17 cellular contexts compared by ENCODE assay signal in genomic region chr16:88712362-88712979, GRCh38. TPM values are rescaled to one million over a fixed set of nuclear protein-coding genes. Genes with fewer than 3 reads are reported as not detected.
DNase-seq lines count a peak whose midpoint lies in the region; ATAC-seq, FAIRE-seq and TF ChIP-seq lines count a peak whose summit lies in the region.
"Had no signal": no experiment of that assay in that cellular context is flagged by ENCODE, and none has a peak within 500 bp of the region (broad histone marks: within the 10 kb centered on the region; RNA-seq: fewer than 3 reads in every experiment).

No MANE protein-coding gene starts in this region.

- no peak overlapping the region for H3K56ac ChIP-seq in H9 (ENCODE audit: insufficient read length, low read depth, low read length)

- WGBS in A549 (ENCODE audit: missing lambda C conversion rate) = 70% methylated on average over 17 of the region's 25 CpGs
- WGBS in H9 (ENCODE audit: extremely low coverage, insufficient read length, low lambda C conversion rate) = no CpG with 5 or more reads among the region's 25 CpGs
- 82% methylated on average over 14 of the region's 25 CpGs for WGBS in K562 (ENCODE audit: insufficient coverage, low coverage, missing lambda C conversion rate)

- no peaks in the 10 kb centered on the region for H3K27me3 Mint-ChIP-seq in H9 (ENCODE audit: low read depth)
- H3K27me3 Mint-ChIP-seq in progenitor cell of endocrine pancreas = no peaks in the 10 kb centered on the region
- no peaks in the 10 kb centered on the region for H3K27me3 Mint-ChIP-seq in stimulated activated naive B cell treated with anti-CD40 and anti-IgM and Interleukin-4, amounts not matched to agents 10 μg/mL and 1 μg/mL and 100 μg/mL, for 72 hours
- H3K27me3 Mint-ChIP-seq: CD4-positive, alpha-beta memory T cell had no signal

- H2AFZ ChIP-seq in H9 (ENCODE audit: low read length) (no peak overlapping the region), K562 (ENCODE audit: low read depth, low read length) (no peak overlapping the region)

- H3K79me2 ChIP-seq in H9 (ENCODE audit: insufficient read depth, low read length) (no peaks in the 10 kb centered on the region), K562 (ENCODE audit: control insufficient read depth, insufficient read depth, low read length) (peaks cover 33% of the 10 kb centered on the region)

- no peaks in the 10 kb centered on the region; a peak in 1 of 5 replicates for H3K9me3 Mint-ChIP-seq in H9
- no peaks in the 10 kb centered on the region for H3K9me3 Mint-ChIP-seq in progenitor cell of endocrine pancreas (ENCODE audit: low read depth)
- H3K9me3 Mint-ChIP-seq in stimulated activated effector memory CD8-positive, alpha-beta T cell treated with anti-CD3 and anti-CD28 coated beads, Interleukin-12 subunit alpha, Interleukin-12 subunit beta, amount 100 ng/mL, for 72 hours = no peaks in the 10 kb centered on the region
- H3K9me3 Mint-ChIP-seq in stimulated activated naive B cell treated with anti-CD40 and anti-IgM and Interleukin-4, amounts not matched to agents 10 μg/mL and 1 μg/mL and 100 μg/mL, for 72 hours = no peaks in the 10 kb centered on the region
- H3K9me3 Mint-ChIP-seq: CD4-positive, alpha-beta memory T cell had no signal

- no peak overlapping the region for H2BK15ac ChIP-seq in H9 (ENCODE audit: low read depth, low read length)

- no peak overlapping the region for H2BK12ac ChIP-seq in H9 (ENCODE audit: insufficient read length, low read depth, low read length)

- H3K79me1 ChIP-seq in H9 (ENCODE audit: insufficient read depth, low read depth, low read length, poor library complexity, severe bottlenecking) = no peaks in the 10 kb centered on the region

- H3K4ac ChIP-seq in H9 (ENCODE audit: low read depth, low read length) = no peak overlapping the region

- peaks cover 4 to 15% (median 15%) of the 10 kb centered on the region in 3 experiments; a peak in 5 of 7 replicates for H3K36me3 Mint-ChIP-seq in H9 (ENCODE audit: insufficient read depth in 1 of 3, low read depth in 3 of 3)
- peaks cover 1% of the 10 kb centered on the region for H3K36me3 Mint-ChIP-seq in progenitor cell of endocrine pancreas (ENCODE audit: insufficient read depth)
- H3K36me3 Mint-ChIP-seq in stimulated activated effector memory CD8-positive, alpha-beta T cell treated with anti-CD3 and anti-CD28 coated beads, Interleukin-12 subunit alpha, Interleukin-12 subunit beta, amount 100 ng/mL, for 72 hours = peaks cover 47% of the 10 kb centered on the region
- peaks cover 33 to 39% of the 10 kb centered on the region in 2 donors for H3K36me3 Mint-ChIP-seq in stimulated activated naive B cell treated with anti-CD40 and anti-IgM and Interleukin-4, amounts not matched to agents 10 μg/mL and 1 μg/mL and 100 μg/mL, for 72 hours

- 0 out of 6 replicates have a peak overlapping the region, but pooled peaks of 1 of the 2 experiments have one; percentile 3 for H3K27ac ChIP-seq in A549
- no peak overlapping the region for H3K27ac ChIP-seq in H9 (ENCODE audit: insufficient read length, low read depth, low read length)
- no peak overlapping the region for H3K27ac ChIP-seq in K562 (ENCODE audit: extremely low read depth, low read depth, low read length)
- H3K27ac ChIP-seq: C4-2B, HL-60 had no signal

- no peak overlapping the region for H3K18ac ChIP-seq in H9 (ENCODE audit: insufficient read length, low read depth, low read length)

- H3K27me3 ChIP-seq in H9 (ENCODE audit: insufficient read depth, low read length) (no peaks in the 10 kb centered on the region), K562 (ENCODE audit: control insufficient read depth in 2 of 2, insufficient read depth in 2 of 2, low read length in 2 of 2) (no peaks in the 10 kb centered on the region; a peak in 1 of 5 replicates)
- H3K27me3 ChIP-seq: BE2C had no signal

- H2BK120ac ChIP-seq in H9 (ENCODE audit: low read depth, low read length, poor library complexity, severe bottlenecking) = no peak overlapping the region

- H3K4me1 ChIP-seq in A549 (peaks cover 2% of the 10 kb centered on the region; the same call in 1 of the 3 replicates), H9 (ENCODE audit: insufficient read depth, low read length) (no peaks in the 10 kb centered on the region), K562 (replicated peaks in 1 of 2; ENCODE audit: control insufficient read depth in 2 of 2, insufficient read depth in 2 of 2, low read length in 2 of 2) (peaks cover 0 to 73% of the 10 kb centered on the region in 2 experiments; a peak in 3 of 5 replicates)
- H3K4me1 ChIP-seq: BE2C had no signal

- H3K23ac ChIP-seq in H9 (ENCODE audit: insufficient read length, low read depth, low read length) = no peak overlapping the region

- in situ Hi-C loops in K562 (cut with MboI) = no loop called here

- H4K91ac ChIP-seq in H9 (ENCODE audit: insufficient read length, low read depth, low read length) = no peak overlapping the region

- DNase-seq in A549 (ENCODE audit: low read depth in 1 of 2, low spot score in 1 of 2) (no peak), H9 (no peak), K562 (ENCODE audit: extremely low read depth in 1 of 4, low spot score in 3 of 4) (no peak), progenitor cell of endocrine pancreas (ENCODE audit: low spot score, unreplicated experiment) (no peak), NOMO-1 (lab: John Stamatoyannopoulos, UW; ENCODE audit: unreplicated experiment in 2 of 2) (no peak)
- no peak for DNase-seq in stimulated activated effector memory CD8-positive, alpha-beta T cell treated with anti-CD3 and anti-CD28 coated beads, Interleukin-12 subunit alpha, Interleukin-12 subunit beta, amount 100 ng/mL, for 72 hours (ENCODE audit: low spot score in 2 of 2)
- DNase-seq in stimulated activated naive B cell treated with anti-CD40 and anti-IgM and Interleukin-4, amounts not matched to agents 10 μg/mL and 1 μg/mL and 100 μg/mL, for 72 hours = no peak
- DNase-seq: BE2C; CD4-positive, alpha-beta memory T cell; DND-41; GDM1; HCEC 1CT had no signal

- H2AK5ac ChIP-seq in H9 (ENCODE audit: insufficient read length, low read length) = no peak overlapping the region

- TF ChIP-seq EP300 in A549 (IDR thresholded peaks at IDR 0.05) (no peak), K562 (IDR thresholded peaks at IDR 0.05; ENCODE audit: low read length) (no peak)

- H3K4me3 ChIP-seq in A549 (no peak overlapping the region), K562 (no peak overlapping the region)

- CTCF ChIA-PET in A549 (lab: Yijun Ruan, JAX) = interaction anchor here (0.5 kb wide), 1 partner anchor 127 kb away, joined by 3 read pairs; no protein-coding TSS in a partner anchor
- CTCF ChIA-PET in K562 (lab: Yijun Ruan, JAX; ENCODE audit: low intra/inter-chr PET ratio) = interaction anchor here (0.7 kb wide), 1 partner anchor 96 kb away, joined by 3 read pairs; no protein-coding TSS in a partner anchor

- TF ChIP-seq CTCF in A549 (IDR thresholded peaks at IDR 0.05) (no peak), H9 (conservative IDR thresholded peaks at IDR 0.05) (no peak), K562 (IDR thresholded peaks at IDR 0.05 in 2 of 3, conservative IDR thresholded peaks at IDR 0.05 in 1 of 3; ENCODE audit: insufficient read depth in 2 of 3, low read depth in 1 of 3, low read length in 3 of 3) (no peak), progenitor cell of endocrine pancreas (IDR thresholded peaks at IDR 0.05; ENCODE audit: unreplicated experiment) (no peak)

- H3K27ac Mint-ChIP-seq in H9 = 0 out of 7 replicates have a peak overlapping the region, but pooled peaks of 2 of the 3 experiments have one; percentile 61 to 62
- peak overlapping the region; percentile 52 for H3K27ac Mint-ChIP-seq in progenitor cell of endocrine pancreas
- H3K27ac Mint-ChIP-seq in stimulated activated effector memory CD8-positive, alpha-beta T cell treated with anti-CD3 and anti-CD28 coated beads, Interleukin-12 subunit alpha, Interleukin-12 subunit beta, amount 100 ng/mL, for 72 hours = no peak overlapping the region
- H3K27ac Mint-ChIP-seq in stimulated activated naive B cell treated with anti-CD40 and anti-IgM and Interleukin-4, amounts not matched to agents 10 μg/mL and 1 μg/mL and 100 μg/mL, for 72 hours = no peak overlapping the region

- no peak overlapping the region; the same call in 1 of the 2 replicates for H3K14ac ChIP-seq in H9 (ENCODE audit: insufficient read depth, low read length)

- H3K4me2 ChIP-seq in A549 = no peak overlapping the region
- H3K4me2 ChIP-seq in H9 (ENCODE audit: insufficient read depth, insufficient read length, low read length) = no peak overlapping the region
- H3K4me2 ChIP-seq in K562 (ENCODE audit: insufficient read depth, low read length) = no peak overlapping the region

- no TSS peak for BruUV-seq in K562 (replicated peaks; lab: Mats Ljungman, UMichigan)

- no peak overlapping the region for H4K8ac ChIP-seq in H9 (replicated peaks; ENCODE audit: insufficient read length, low read depth, low read length)

- H3K9ac ChIP-seq in H9 (ENCODE audit: extremely low read depth, insufficient read length, low read length) (no peak overlapping the region), K562 (ENCODE audit: insufficient read depth in 1 of 2, low read depth in 2 of 2, low read length in 2 of 2) (0 out of 4 replicates have a peak overlapping the region, but pooled peaks of 1 of the 2 experiments have one; percentile 23)

- no peak for ATAC-seq in A549
- ATAC-seq in K562 = no peak
- ATAC-seq in stimulated activated effector memory CD8-positive, alpha-beta T cell treated with anti-CD3 and anti-CD28 coated beads, Interleukin-12 subunit alpha, Interleukin-12 subunit beta, amount 100 ng/mL, for 72 hours = no peak
- no peak for ATAC-seq in stimulated activated naive B cell treated with anti-CD40 and anti-IgM and Interleukin-4, amounts not matched to agents 10 μg/mL and 1 μg/mL and 100 μg/mL, for 72 hours (replicated peaks)

- no peak overlapping the region for H3T11ph ChIP-seq in H9 (ENCODE audit: low read length)

- H2BK20ac ChIP-seq in H9 (ENCODE audit: low read depth, low read length, poor library complexity, severe bottlenecking) = no peak overlapping the region

- H3K36me3 ChIP-seq in K562 (ENCODE audit: control insufficient read depth, insufficient read depth, low read length) = peaks cover 92% of the 10 kb centered on the region

- no peak overlapping the region for H2BK5ac ChIP-seq in H9 (ENCODE audit: insufficient read length, low read length)

- intact Hi-C loops in K562 (cut with micrococcal nuclease) = no loop called here

- no peak overlapping the region for H4K5ac ChIP-seq in H9 (ENCODE audit: insufficient read length, low read depth, low read length)

- H4K20me1 ChIP-seq in H9 (ENCODE audit: control insufficient read depth, insufficient read depth, insufficient read length) (no peaks in the 10 kb centered on the region), K562 (replicated peaks; ENCODE audit: control insufficient read depth, insufficient read depth, low read length) (peaks cover 17% of the 10 kb centered on the region; the same call in 1 of the 2 replicates)

- TF ChIP-seq RAD21 in A549 (conservative IDR thresholded peaks at IDR 0.05 in 1 of 2, IDR thresholded peaks at IDR 0.05 in 1 of 2) (no peak), K562 (CRISPR knock-in tag; conservative IDR thresholded peaks at IDR 0.05 in 1 of 2, IDR thresholded peaks at IDR 0.05 in 1 of 2) (no peak)

- POLR2A ChIA-PET in A549 (lab: Yijun Ruan, JAX) = no interaction called here
- POLR2A ChIA-PET in K562 (lab: Yijun Ruan, JAX) = interaction anchor here (0.5 to 1.3 kb wide), 4 partner anchors 10 to 80 kb away, joined by 3 to 6 read pairs (median 4); no protein-coding TSS in a partner anchor

- no peak for FAIRE-seq in A549 (lab: Jason Lieb, UNC)
- no peak for FAIRE-seq in K562 (lab: Jason Lieb, UNC)
- FAIRE-seq: A204.1, GM12892, H1 had no signal

- H3K4me3 Mint-ChIP-seq in H9 (no peak overlapping the region), progenitor cell of endocrine pancreas (ENCODE audit: low read depth) (no peak overlapping the region)
- H3K4me3 Mint-ChIP-seq in stimulated activated effector memory CD8-positive, alpha-beta T cell treated with anti-CD3 and anti-CD28 coated beads, Interleukin-12 subunit alpha, Interleukin-12 subunit beta, amount 100 ng/mL, for 72 hours = no peak overlapping the region
- H3K4me3 Mint-ChIP-seq in stimulated activated naive B cell treated with anti-CD40 and anti-IgM and Interleukin-4, amounts not matched to agents 10 μg/mL and 1 μg/mL and 100 μg/mL, for 72 hours = no peak overlapping the region
- H3K4me3 Mint-ChIP-seq: CD4-positive, alpha-beta memory T cell had no signal

- H3K23me2 ChIP-seq in H9 (ENCODE audit: insufficient read length, low read depth, low read length, poor library complexity, severe bottlenecking) = no peaks in the 10 kb centered on the region

- H3K4me1 Mint-ChIP-seq in H9 (peaks cover 2 to 8% of the 10 kb centered on the region in 2 experiments), progenitor cell of endocrine pancreas (ENCODE audit: low read depth) (peaks cover under 1% of the 10 kb centered on the region)
- peaks cover 24% of the 10 kb centered on the region for H3K4me1 Mint-ChIP-seq in stimulated activated effector memory CD8-positive, alpha-beta T cell treated with anti-CD3 and anti-CD28 coated beads, Interleukin-12 subunit alpha, Interleukin-12 subunit beta, amount 100 ng/mL, for 72 hours
- H3K4me1 Mint-ChIP-seq in stimulated activated naive B cell treated with anti-CD40 and anti-IgM and Interleukin-4, amounts not matched to agents 10 μg/mL and 1 μg/mL and 100 μg/mL, for 72 hours = peaks cover 11 to 23% of the 10 kb centered on the region in 2 donors

- peaks cover 3% of the 10 kb centered on the region for H3K9me1 ChIP-seq in K562 (ENCODE audit: control insufficient read depth, insufficient read depth, low read length)

- TF ChIP-seq POLR2A in A549 (IDR thresholded peaks at IDR 0.05; ENCODE audit: low read length) = no peak
- TF ChIP-seq POLR2A in K562 (conservative IDR thresholded peaks at IDR 0.05) = peak; percentile 29

- H3K9me3 ChIP-seq in A549 = no peaks in the 10 kb centered on the region
- no peaks in the 10 kb centered on the region for H3K9me3 ChIP-seq in H9 (ENCODE audit: control insufficient read depth, low read depth, low read length)
- 0 out of 2 replicates have a peak, but pooled peaks cover 2% of the 10 kb centered on the region for H3K9me3 ChIP-seq in K562 (replicated peaks; ENCODE audit: control insufficient read depth, insufficient read depth, low read depth, low read length)
- H3K9me3 ChIP-seq: BE2C had no signal

RNA-seq across cellular contexts. Expression of gene CTU2, which starts 6.2 kb away (rescaled TPM):
- polyA plus RNA-seq in A549 (2011; rRNA removed) = 12.9 and 16.4 TPM in 2 replicates
- polyA plus RNA-seq in A549 (2012; cell fraction: cytosol; rRNA removed) = 30.3 and 39.9 TPM in 2 replicates
- 80.2 and 91.9 TPM in 2 replicates for polyA plus RNA-seq in A549 (2012; cell fraction: nucleus; rRNA removed)
- 20.9 to 22.3 TPM (median 21.8 TPM) in 3 replicates for polyA plus RNA-seq in A549 (2017; fragmentation: RNase III; extraction: RNeasy Plus Mini Kit Qiagen cat#74134 plus additional on column Dnase treatment)
- 16.8 and 21.7 TPM in 2 replicates for polyA minus RNA-seq in A549 (2011; rRNA and poly(A)+ RNA removed)
- 31.5 and 32.8 TPM in 2 replicates for total RNA-seq in H9 (2021)
- total RNA-seq in K562 (2011; cell fraction: chromatin; rRNA removed; ENCODE audit: low replicate concordance) = 45.3 and 159 TPM in 2 replicates
- total RNA-seq in K562 (2011; cell fraction: nucleolus; rRNA removed) = 114 and 148 TPM in 2 replicates
- 48.7 and 66.7 TPM in 2 replicates for total RNA-seq in K562 (2011; cell fraction: nucleoplasm; rRNA removed)
- 55.4 and 68.9 TPM in 2 replicates for total RNA-seq in K562 (2014; rRNA removed)
- total RNA-seq in K562 (2014; rRNA removed; fragmentation: Illumina TruSeq; extraction: Trizol) = 7.2 and 11.9 TPM in 2 replicates
- total RNA-seq in K562 (2015; rRNA removed; fragmentation: Illumina TruSeq; extraction: Trizol) = 41.1 and 49.2 TPM in 2 replicates
- 105 and 106 TPM in 2 replicates for total RNA-seq in K562 (2021)
- 23.2 and 30.1 TPM in 2 replicates for polyA plus RNA-seq in K562 (2011; rRNA removed)
- polyA plus RNA-seq in K562 (2011; cell fraction: cytosol; rRNA removed) = 40.2 and 96.8 TPM in 2 replicates
- 102 and 136 TPM in 2 replicates for polyA plus RNA-seq in K562 (2011; cell fraction: nucleus; rRNA removed)
- polyA plus RNA-seq in K562 (2012) = 34.1 and 51.7 TPM in 2 replicates
- polyA plus RNA-seq in K562 (2014; fragmentation: Illumina TruSeq; extraction: Trizol) = 17.7 and 46.9 TPM in 2 replicates
- polyA plus RNA-seq in K562 (2014; fragmentation: Nextera tagmentation; extraction: Ambion mirVana) = 1 to 10 TPM; 1.3 to 3.0 TPM
- 63.4 and 76.6 TPM in 2 replicates for polyA plus RNA-seq in K562 (2014; rRNA removed)
- polyA minus RNA-seq in K562 (2011; rRNA and poly(A)+ RNA removed) = 9.4 and 14.4 TPM in 2 replicates
- polyA minus RNA-seq in K562 (2011; cell fraction: cytosol; rRNA and poly(A)+ RNA removed) = 48.0 and 51.1 TPM in 2 replicates
- polyA minus RNA-seq in K562 (2011; cell fraction: nucleus; rRNA and poly(A)+ RNA removed) = 40.7 and 44.1 TPM in 2 replicates
- 17.2 and 18.2 TPM in 2 replicates for total RNA-seq in progenitor cell of endocrine pancreas

RNA-seq across cellular contexts. Expression of gene RNF166, which starts 6.3 kb away (rescaled TPM):
- polyA plus RNA-seq in A549 (2011; rRNA removed) (7.9 and 9.4 TPM in 2 replicates), A549 (2017; fragmentation: RNase III; extraction: RNeasy Plus Mini Kit Qiagen cat#74134 plus additional on column Dnase treatment) (10.4 to 11.6 TPM (median 11.6 TPM) in 3 replicates), K562 (2011; rRNA removed) (26.5 and 37.4 TPM in 2 replicates), K562 (2014; fragmentation: Illumina TruSeq; extraction: Trizol) (12.7 and 27.9 TPM in 2 replicates), K562 (2014; fragmentation: Nextera tagmentation; extraction: Ambion mirVana) (under 1 TPM; 0.56 to 0.96 TPM), K562 (2014; rRNA removed) (59.4 and 65.6 TPM in 2 replicates)
- 21.5 and 29.0 TPM in 2 replicates for polyA plus RNA-seq in A549 (2012; cell fraction: cytosol; rRNA removed)
- 51.0 and 68.4 TPM in 2 replicates for polyA plus RNA-seq in A549 (2012; cell fraction: nucleus; rRNA removed)
- polyA minus RNA-seq in A549 (2011; rRNA and poly(A)+ RNA removed) = 9.8 and 16.2 TPM in 2 replicates
- total RNA-seq in H9 (2021) (22.3 and 26.5 TPM in 2 replicates), K562 (2014; rRNA removed) (46.9 and 61.6 TPM in 2 replicates), K562 (2014; rRNA removed; fragmentation: Illumina TruSeq; extraction: Trizol) (6.1 and 7.3 TPM in 2 replicates), K562 (2015; rRNA removed; fragmentation: Illumina TruSeq; extraction: Trizol) (19.5 and 22.3 TPM in 2 replicates), K562 (2021) (60.3 and 61.2 TPM in 2 replicates), progenitor cell of endocrine pancreas (19.4 and 21.5 TPM in 2 replicates)
- total RNA-seq in K562 (2011; cell fraction: chromatin; rRNA removed; ENCODE audit: low replicate concordance) = 58.8 and 182 TPM in 2 replicates
- 89.5 and 92.7 TPM in 2 replicates for total RNA-seq in K562 (2011; cell fraction: nucleolus; rRNA removed)
- total RNA-seq in K562 (2011; cell fraction: nucleoplasm; rRNA removed) = 60.1 and 64.4 TPM in 2 replicates
- polyA plus RNA-seq in K562 (2011; cell fraction: cytosol; rRNA removed) = 37.8 and 90.9 TPM in 2 replicates
- polyA plus RNA-seq in K562 (2011; cell fraction: nucleus; rRNA removed) = 118 and 185 TPM in 2 replicates
- 23.8 and 39.8 TPM in 2 replicates for polyA plus RNA-seq in K562 (2012)
- polyA minus RNA-seq in K562 (2011; rRNA and poly(A)+ RNA removed) = 7.0 and 12.0 TPM in 2 replicates
- 41.2 and 44.5 TPM in 2 replicates for polyA minus RNA-seq in K562 (2011; cell fraction: cytosol; rRNA and poly(A)+ RNA removed)
- polyA minus RNA-seq in K562 (2011; cell fraction: nucleus; rRNA and poly(A)+ RNA removed) = 33.4 and 39.2 TPM in 2 replicates

RNA-seq across cellular contexts. Expression of gene SNAI3, which starts 26.2 kb away (rescaled TPM):
- not detected in 2 replicates for polyA plus RNA-seq in A549 (2011; rRNA removed)
- polyA plus RNA-seq in A549 (2012; cell fraction: cytosol; rRNA removed) = 0.05 TPM in 1 of 2 replicates, not detected in the other
- polyA plus RNA-seq in A549 (2012; cell fraction: nucleus; rRNA removed) = 0.07 TPM in 1 of 2 replicates, not detected in the other
- 0.05 to 0.08 TPM in 2 of 3 replicates, not detected in the other for polyA plus RNA-seq in A549 (2017; fragmentation: RNase III; extraction: RNeasy Plus Mini Kit Qiagen cat#74134 plus additional on column Dnase treatment)
- polyA minus RNA-seq in A549 (2011; rRNA and poly(A)+ RNA removed) = not detected in 2 replicates
- total RNA-seq in H9 (2021) = 3.2 and 3.7 TPM in 2 replicates
- total RNA-seq in K562 (2011; cell fraction: chromatin; rRNA removed; ENCODE audit: low replicate concordance) = 0.79 and 2.9 TPM in 2 replicates
- 3.2 and 3.7 TPM in 2 replicates for total RNA-seq in K562 (2011; cell fraction: nucleolus; rRNA removed)
- total RNA-seq in K562 (2011; cell fraction: nucleoplasm; rRNA removed) = 0.95 and 1.1 TPM in 2 replicates
- 2.7 and 4.1 TPM in 2 replicates for total RNA-seq in K562 (2014; rRNA removed)
- 0.15 and 0.19 TPM in 2 replicates for total RNA-seq in K562 (2014; rRNA removed; fragmentation: Illumina TruSeq; extraction: Trizol)
- 0.72 and 0.87 TPM in 2 replicates for total RNA-seq in K562 (2015; rRNA removed; fragmentation: Illumina TruSeq; extraction: Trizol)
- 2.5 and 3.1 TPM in 2 replicates for total RNA-seq in K562 (2021)
- 0.88 and 3.0 TPM in 2 replicates for polyA plus RNA-seq in K562 (2011; rRNA removed)
- polyA plus RNA-seq in K562 (2011; cell fraction: cytosol; rRNA removed) = 3.2 and 5.5 TPM in 2 replicates
- 2.9 and 3.8 TPM in 2 replicates for polyA plus RNA-seq in K562 (2011; cell fraction: nucleus; rRNA removed)
- 0.95 and 1.2 TPM in 2 replicates for polyA plus RNA-seq in K562 (2012)
- 0.70 and 1.9 TPM in 2 replicates for polyA plus RNA-seq in K562 (2014; fragmentation: Illumina TruSeq; extraction: Trizol)
- polyA plus RNA-seq in K562 (2014; fragmentation: Nextera tagmentation; extraction: Ambion mirVana) = under 1 TPM in 1 of 2 experiments, not detected in 1; 0.04 TPM
- polyA plus RNA-seq in K562 (2014; rRNA removed) = 1.5 and 2.1 TPM in 2 replicates
- polyA minus RNA-seq in K562 (2011; rRNA and poly(A)+ RNA removed) = 0.42 and 0.87 TPM in 2 replicates
- 1.9 and 3.5 TPM in 2 replicates for polyA minus RNA-seq in K562 (2011; cell fraction: cytosol; rRNA and poly(A)+ RNA removed)
- polyA minus RNA-seq in K562 (2011; cell fraction: nucleus; rRNA and poly(A)+ RNA removed) = 1.5 and 2.3 TPM in 2 replicates
- 1.2 and 1.9 TPM in 2 replicates for total RNA-seq in progenitor cell of endocrine pancreas

RNA-seq across cellular contexts. Expression of gene MVD, which starts 49.6 kb away (rescaled TPM):
- polyA plus RNA-seq in A549 (2011; rRNA removed) (5.8 and 6.4 TPM in 2 replicates), A549 (2017; fragmentation: RNase III; extraction: RNeasy Plus Mini Kit Qiagen cat#74134 plus additional on column Dnase treatment) (28.6 to 43.1 TPM (median 39.0 TPM) in 3 replicates), K562 (2011; rRNA removed) (53.9 and 168 TPM in 2 replicates), K562 (2014; fragmentation: Illumina TruSeq; extraction: Trizol) (32.9 and 65.4 TPM in 2 replicates), K562 (2014; fragmentation: Nextera tagmentation; extraction: Ambion mirVana) (10 to 100 TPM; 12.2 to 15.4 TPM), K562 (2014; rRNA removed) (65.6 and 82.5 TPM in 2 replicates)
- 20.6 and 26.3 TPM in 2 replicates for polyA plus RNA-seq in A549 (2012; cell fraction: cytosol; rRNA removed)
- 62.1 and 76.2 TPM in 2 replicates for polyA plus RNA-seq in A549 (2012; cell fraction: nucleus; rRNA removed)
- polyA minus RNA-seq in A549 (2011; rRNA and poly(A)+ RNA removed) = 4.6 and 8.2 TPM in 2 replicates
- total RNA-seq in H9 (2021) (53.2 and 57.1 TPM in 2 replicates), K562 (2014; rRNA removed) (89.2 and 121 TPM in 2 replicates), K562 (2014; rRNA removed; fragmentation: Illumina TruSeq; extraction: Trizol) (17.6 and 26.6 TPM in 2 replicates), K562 (2015; rRNA removed; fragmentation: Illumina TruSeq; extraction: Trizol) (45.3 and 45.5 TPM in 2 replicates), K562 (2021) (126 and 141 TPM in 2 replicates), progenitor cell of endocrine pancreas (78.1 and 78.5 TPM in 2 replicates)
- 321 and 787 TPM in 2 replicates for total RNA-seq in K562 (2011; cell fraction: chromatin; rRNA removed; ENCODE audit: low replicate concordance)
- 569 and 688 TPM in 2 replicates for total RNA-seq in K562 (2011; cell fraction: nucleolus; rRNA removed)
- total RNA-seq in K562 (2011; cell fraction: nucleoplasm; rRNA removed) = 436 and 479 TPM in 2 replicates
- polyA plus RNA-seq in K562 (2011; cell fraction: cytosol; rRNA removed) = 114 and 126 TPM in 2 replicates
- 587 and 718 TPM in 2 replicates for polyA plus RNA-seq in K562 (2011; cell fraction: nucleus; rRNA removed)
- 111 and 112 TPM in 2 replicates for polyA plus RNA-seq in K562 (2012)
- polyA minus RNA-seq in K562 (2011; rRNA and poly(A)+ RNA removed) = 19.0 and 22.9 TPM in 2 replicates
- polyA minus RNA-seq in K562 (2011; cell fraction: cytosol; rRNA and poly(A)+ RNA removed) = 57.7 and 136 TPM in 2 replicates
- 78.2 and 151 TPM in 2 replicates for polyA minus RNA-seq in K562 (2011; cell fraction: nucleus; rRNA and poly(A)+ RNA removed)

Comparison
In these comparisons a context has a peak if more than half of its experiments do, and no peak if none do; other contexts are left out.
1. H3K27ac Mint-ChIP-seq: peak in H9 (2 of 3) and progenitor cell of endocrine pancreas (single experiment); none in stimulated activated effector memory CD8-positive, alpha-beta T cell treated with anti-CD3 and anti-CD28 coated beads, Interleukin-12 subunit alpha, Interleukin-12 subunit beta, amount 100 ng/mL, for 72 hours (single experiment) and stimulated activated naive B cell treated with anti-CD40 and anti-IgM and Interleukin-4, amounts not matched to agents 10 μg/mL and 1 μg/mL and 100 μg/mL, for 72 hours (single experiment).
2. Of the 35 proteins assayed by ChIP-seq in both K562 and A549: peak only in K562: POLR2A; only in A549: none; in both: none; in neither: 34.